1 cellular context compared by ENCODE assay signal in the genomic region with DNA sequence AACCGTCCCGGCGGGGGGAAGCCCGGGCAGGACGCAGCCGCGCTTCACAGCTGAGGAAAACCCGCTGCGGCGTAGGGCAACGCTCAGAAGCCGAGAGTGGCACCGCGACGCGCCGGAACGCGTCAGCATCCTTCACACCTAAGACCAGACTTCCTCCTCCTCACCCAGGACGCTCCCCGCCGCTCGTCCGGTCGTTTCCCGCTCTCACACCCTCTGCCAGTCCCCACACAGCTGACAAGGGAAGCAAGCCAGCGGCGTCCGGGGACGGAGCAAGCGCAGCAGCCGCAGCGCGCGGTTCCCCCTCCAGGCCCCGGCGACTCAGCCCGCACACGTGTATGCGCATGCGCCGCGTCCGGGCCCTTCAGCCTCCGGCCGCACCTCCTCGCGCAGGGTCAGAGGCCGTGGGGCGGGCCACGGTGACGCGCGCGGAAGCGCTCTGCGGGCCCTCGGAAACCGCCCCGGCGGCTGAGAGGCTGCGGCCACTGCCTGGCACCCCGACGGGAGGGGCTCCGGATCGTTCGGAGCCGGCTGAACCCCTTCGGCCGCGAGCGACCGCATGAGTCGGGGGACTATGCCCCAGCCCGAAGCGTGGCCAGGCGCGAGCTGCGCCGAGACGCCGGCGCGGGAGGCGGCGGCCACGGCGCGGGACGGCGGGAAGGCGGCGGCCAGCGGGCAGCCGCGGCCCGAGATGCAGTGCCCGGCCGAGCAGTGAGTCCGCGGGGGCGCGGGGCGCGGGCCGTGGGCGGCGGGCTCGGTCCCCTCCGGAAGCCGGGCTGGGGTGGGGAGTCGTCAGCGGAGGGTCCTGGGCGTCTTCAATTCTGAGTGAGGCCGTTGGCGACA.
TF ChIP-seq lines count a peak whose summit lies in the region.

A gene (plus strand): TSS at position 449 of the 840 bp plus-strand sequence. CDS start 108 bp downstream, at position 557.

TF ChIP-seq in WTC11, 78 proteins besides CTCF, POLR2A, EP300 and RAD21 (continued from another document and continues in another):
- TF ChIP-seq TP53 (CRISPR knock-in tag; IDR thresholded peaks at IDR 0.05) (peak; percentile 84), ZNF423 (CRISPR knock-in tag; IDR thresholded peaks at IDR 0.05) (no peak), SMAD4 (CRISPR knock-in tag; IDR thresholded peaks at IDR 0.05) (no peak), FOXP1 (CRISPR knock-in tag; IDR thresholded peaks at IDR 0.05; ENCODE audit: borderline replicate concordance) (peak; percentile 97), ZNF396 (CRISPR knock-in tag; IDR thresholded peaks at IDR 0.05; ENCODE audit: borderline replicate concordance) (no peak), RELA (CRISPR knock-in tag; IDR thresholded peaks at IDR 0.05; ENCODE audit: borderline replicate concordance) (peak; percentile 97), ETV6 (CRISPR knock-in tag; IDR thresholded peaks at IDR 0.05) (peak; percentile 95), ESRRA (CRISPR knock-in tag; IDR thresholded peaks at IDR 0.05; ENCODE audit: borderline replicate concordance) (peak; percentile 88; the same call in 1 of the 2 replicates), MYBL2 (CRISPR knock-in tag; IDR thresholded peaks at IDR 0.05) (peak; percentile 95), ZNF138 (CRISPR knock-in tag; conservative IDR thresholded peaks at IDR 0.05) (0 out of 2 replicates have a peak, but pooled peaks have one; percentile 21), CBFB (CRISPR knock-in tag; IDR thresholded peaks at IDR 0.05; ENCODE audit: low read depth) (no peak), SMAD3 (CRISPR knock-in tag; IDR thresholded peaks at IDR 0.05; ENCODE audit: borderline replicate concordance) (peak; percentile 97), EMX1 (CRISPR knock-in tag; IDR thresholded peaks at IDR 0.05) (0 out of 2 replicates have a peak, but pooled peaks have one; percentile 32), KAT7 (CRISPR knock-in tag; IDR thresholded peaks at IDR 0.05; ENCODE audit: borderline replicate concordance) (peak; percentile 30), NR3C1 (CRISPR knock-in tag; conservative IDR thresholded peaks at IDR 0.05; ENCODE audit: low read depth) (0 out of 2 replicates have a peak, but pooled peaks have one; percentile 23), CREM (CRISPR knock-in tag; IDR thresholded peaks at IDR 0.05) (peak; percentile 89; the same call in 1 of the 2 replicates), MXD4 (CRISPR knock-in tag; IDR thresholded peaks at IDR 0.05; ENCODE audit: borderline replicate concordance) (no peak), SP1 (CRISPR knock-in tag; conservative IDR thresholded peaks at IDR 0.05) (peak; percentile 78; the same call in 1 of the 2 replicates), JAZF1 (CRISPR knock-in tag; IDR thresholded peaks at IDR 0.05) (no peak)
- TF ChIP-seq, protein P1, sequence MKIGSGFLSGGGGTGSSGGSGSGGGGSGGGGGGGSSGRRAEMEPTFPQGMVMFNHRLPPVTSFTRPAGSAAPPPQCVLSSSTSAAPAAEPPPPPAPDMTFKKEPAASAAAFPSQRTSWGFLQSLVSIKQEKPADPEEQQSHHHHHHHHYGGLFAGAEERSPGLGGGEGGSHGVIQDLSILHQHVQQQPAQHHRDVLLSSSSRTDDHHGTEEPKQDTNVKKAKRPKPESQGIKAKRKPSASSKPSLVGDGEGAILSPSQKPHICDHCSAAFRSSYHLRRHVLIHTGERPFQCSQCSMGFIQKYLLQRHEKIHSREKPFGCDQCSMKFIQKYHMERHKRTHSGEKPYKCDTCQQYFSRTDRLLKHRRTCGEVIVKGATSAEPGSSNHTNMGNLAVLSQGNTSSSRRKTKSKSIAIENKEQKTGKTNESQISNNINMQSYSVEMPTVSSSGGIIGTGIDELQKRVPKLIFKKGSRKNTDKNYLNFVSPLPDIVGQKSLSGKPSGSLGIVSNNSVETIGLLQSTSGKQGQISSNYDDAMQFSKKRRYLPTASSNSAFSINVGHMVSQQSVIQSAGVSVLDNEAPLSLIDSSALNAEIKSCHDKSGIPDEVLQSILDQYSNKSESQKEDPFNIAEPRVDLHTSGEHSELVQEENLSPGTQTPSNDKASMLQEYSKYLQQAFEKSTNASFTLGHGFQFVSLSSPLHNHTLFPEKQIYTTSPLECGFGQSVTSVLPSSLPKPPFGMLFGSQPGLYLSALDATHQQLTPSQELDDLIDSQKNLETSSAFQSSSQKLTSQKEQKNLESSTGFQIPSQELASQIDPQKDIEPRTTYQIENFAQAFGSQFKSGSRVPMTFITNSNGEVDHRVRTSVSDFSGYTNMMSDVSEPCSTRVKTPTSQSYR (CRISPR knock-in tag; IDR thresholded peaks at IDR 0.05), result peak; percentile 93
- TF ChIP-seq, protein P2, sequence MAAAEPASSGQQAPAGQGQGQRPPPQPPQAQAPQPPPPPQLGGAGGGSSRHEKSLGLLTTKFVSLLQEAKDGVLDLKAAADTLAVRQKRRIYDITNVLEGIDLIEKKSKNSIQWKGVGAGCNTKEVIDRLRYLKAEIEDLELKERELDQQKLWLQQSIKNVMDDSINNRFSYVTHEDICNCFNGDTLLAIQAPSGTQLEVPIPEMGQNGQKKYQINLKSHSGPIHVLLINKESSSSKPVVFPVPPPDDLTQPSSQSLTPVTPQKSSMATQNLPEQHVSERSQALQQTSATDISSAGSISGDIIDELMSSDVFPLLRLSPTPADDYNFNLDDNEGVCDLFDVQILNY (CRISPR knock-in tag; IDR thresholded peaks at IDR 0.05), result peak; percentile 92
- TF ChIP-seq, protein P3, sequence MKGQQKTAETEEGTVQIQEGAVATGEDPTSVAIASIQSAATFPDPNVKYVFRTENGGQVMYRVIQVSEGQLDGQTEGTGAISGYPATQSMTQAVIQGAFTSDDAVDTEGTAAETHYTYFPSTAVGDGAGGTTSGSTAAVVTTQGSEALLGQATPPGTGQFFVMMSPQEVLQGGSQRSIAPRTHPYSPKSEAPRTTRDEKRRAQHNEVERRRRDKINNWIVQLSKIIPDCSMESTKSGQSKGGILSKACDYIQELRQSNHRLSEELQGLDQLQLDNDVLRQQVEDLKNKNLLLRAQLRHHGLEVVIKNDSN (CRISPR knock-in tag; IDR thresholded peaks at IDR 0.05), result peak; percentile 58; the same call in 1 of the 2 replicates
- TF ChIP-seq, protein P4, sequence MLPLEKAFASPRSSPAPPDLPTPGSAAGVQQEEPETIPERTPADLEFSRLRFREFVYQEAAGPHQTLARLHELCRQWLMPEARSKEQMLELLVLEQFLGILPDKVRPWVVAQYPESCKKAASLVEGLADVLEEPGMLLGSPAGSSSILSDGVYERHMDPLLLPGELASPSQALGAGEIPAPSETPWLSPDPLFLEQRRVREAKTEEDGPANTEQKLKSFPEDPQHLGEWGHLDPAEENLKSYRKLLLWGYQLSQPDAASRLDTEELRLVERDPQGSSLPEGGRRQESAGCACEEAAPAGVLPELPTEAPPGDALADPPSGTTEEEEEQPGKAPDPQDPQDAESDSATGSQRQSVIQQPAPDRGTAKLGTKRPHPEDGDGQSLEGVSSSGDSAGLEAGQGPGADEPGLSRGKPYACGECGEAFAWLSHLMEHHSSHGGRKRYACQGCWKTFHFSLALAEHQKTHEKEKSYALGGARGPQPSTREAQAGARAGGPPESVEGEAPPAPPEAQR (CRISPR knock-in tag; IDR thresholded peaks at IDR 0.05), result no peak
- TF ChIP-seq, protein P5, sequence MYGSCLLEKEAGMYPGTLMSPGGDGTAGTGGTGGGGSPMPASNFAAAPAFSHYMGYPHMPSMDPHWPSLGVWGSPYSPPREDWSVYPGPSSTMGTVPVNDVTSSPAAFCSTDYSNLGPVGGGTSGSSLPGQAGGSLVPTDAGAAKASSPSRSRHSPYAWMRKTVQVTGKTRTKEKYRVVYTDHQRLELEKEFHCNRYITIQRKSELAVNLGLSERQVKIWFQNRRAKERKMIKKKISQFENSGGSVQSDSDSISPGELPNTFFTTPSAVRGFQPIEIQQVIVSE (CRISPR knock-in tag; IDR thresholded peaks at IDR 0.05; ENCODE audit: borderline replicate concordance), result no peak
- TF ChIP-seq, protein P6, sequence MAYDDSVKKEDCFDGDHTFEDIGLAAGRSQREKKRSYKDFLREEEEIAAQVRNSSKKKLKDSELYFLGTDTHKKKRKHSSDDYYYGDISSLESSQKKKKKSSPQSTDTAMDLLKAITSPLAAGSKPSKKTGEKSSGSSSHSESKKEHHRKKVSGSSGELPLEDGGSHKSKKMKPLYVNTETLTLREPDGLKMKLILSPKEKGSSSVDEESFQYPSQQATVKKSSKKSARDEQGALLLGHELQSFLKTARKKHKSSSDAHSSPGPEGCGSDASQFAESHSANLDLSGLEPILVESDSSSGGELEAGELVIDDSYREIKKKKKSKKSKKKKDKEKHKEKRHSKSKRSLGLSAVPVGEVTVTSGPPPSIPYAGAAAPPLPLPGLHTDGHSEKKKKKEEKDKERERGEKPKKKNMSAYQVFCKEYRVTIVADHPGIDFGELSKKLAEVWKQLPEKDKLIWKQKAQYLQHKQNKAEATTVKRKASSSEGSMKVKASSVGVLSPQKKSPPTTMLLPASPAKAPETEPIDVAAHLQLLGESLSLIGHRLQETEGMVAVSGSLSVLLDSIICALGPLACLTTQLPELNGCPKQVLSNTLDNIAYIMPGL (CRISPR knock-in tag; IDR thresholded peaks at IDR 0.05), result peak; percentile 68; the same call in 1 of the 2 replicates
- TF ChIP-seq, protein P7, sequence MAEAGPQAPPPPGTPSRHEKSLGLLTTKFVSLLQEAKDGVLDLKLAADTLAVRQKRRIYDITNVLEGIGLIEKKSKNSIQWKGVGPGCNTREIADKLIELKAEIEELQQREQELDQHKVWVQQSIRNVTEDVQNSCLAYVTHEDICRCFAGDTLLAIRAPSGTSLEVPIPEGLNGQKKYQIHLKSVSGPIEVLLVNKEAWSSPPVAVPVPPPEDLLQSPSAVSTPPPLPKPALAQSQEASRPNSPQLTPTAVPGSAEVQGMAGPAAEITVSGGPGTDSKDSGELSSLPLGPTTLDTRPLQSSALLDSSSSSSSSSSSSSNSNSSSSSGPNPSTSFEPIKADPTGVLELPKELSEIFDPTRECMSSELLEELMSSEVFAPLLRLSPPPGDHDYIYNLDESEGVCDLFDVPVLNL (CRISPR knock-in tag; IDR thresholded peaks at IDR 0.05; ENCODE audit: borderline replicate concordance, low read depth), result peak; percentile 63; the same call in 1 of the 2 replicates
- TF ChIP-seq, protein P8, sequence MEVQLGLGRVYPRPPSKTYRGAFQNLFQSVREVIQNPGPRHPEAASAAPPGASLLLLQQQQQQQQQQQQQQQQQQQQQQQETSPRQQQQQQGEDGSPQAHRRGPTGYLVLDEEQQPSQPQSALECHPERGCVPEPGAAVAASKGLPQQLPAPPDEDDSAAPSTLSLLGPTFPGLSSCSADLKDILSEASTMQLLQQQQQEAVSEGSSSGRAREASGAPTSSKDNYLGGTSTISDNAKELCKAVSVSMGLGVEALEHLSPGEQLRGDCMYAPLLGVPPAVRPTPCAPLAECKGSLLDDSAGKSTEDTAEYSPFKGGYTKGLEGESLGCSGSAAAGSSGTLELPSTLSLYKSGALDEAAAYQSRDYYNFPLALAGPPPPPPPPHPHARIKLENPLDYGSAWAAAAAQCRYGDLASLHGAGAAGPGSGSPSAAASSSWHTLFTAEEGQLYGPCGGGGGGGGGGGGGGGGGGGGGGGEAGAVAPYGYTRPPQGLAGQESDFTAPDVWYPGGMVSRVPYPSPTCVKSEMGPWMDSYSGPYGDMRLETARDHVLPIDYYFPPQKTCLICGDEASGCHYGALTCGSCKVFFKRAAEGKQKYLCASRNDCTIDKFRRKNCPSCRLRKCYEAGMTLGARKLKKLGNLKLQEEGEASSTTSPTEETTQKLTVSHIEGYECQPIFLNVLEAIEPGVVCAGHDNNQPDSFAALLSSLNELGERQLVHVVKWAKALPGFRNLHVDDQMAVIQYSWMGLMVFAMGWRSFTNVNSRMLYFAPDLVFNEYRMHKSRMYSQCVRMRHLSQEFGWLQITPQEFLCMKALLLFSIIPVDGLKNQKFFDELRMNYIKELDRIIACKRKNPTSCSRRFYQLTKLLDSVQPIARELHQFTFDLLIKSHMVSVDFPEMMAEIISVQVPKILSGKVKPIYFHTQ (CRISPR knock-in tag; IDR thresholded peaks at IDR 0.05), result no peak
- TF ChIP-seq, protein P9, sequence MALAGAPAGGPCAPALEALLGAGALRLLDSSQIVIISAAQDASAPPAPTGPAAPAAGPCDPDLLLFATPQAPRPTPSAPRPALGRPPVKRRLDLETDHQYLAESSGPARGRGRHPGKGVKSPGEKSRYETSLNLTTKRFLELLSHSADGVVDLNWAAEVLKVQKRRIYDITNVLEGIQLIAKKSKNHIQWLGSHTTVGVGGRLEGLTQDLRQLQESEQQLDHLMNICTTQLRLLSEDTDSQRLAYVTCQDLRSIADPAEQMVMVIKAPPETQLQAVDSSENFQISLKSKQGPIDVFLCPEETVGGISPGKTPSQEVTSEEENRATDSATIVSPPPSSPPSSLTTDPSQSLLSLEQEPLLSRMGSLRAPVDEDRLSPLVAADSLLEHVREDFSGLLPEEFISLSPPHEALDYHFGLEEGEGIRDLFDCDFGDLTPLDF (CRISPR knock-in tag; IDR thresholded peaks at IDR 0.05), result peak; percentile 93
- TF ChIP-seq, protein P10, sequence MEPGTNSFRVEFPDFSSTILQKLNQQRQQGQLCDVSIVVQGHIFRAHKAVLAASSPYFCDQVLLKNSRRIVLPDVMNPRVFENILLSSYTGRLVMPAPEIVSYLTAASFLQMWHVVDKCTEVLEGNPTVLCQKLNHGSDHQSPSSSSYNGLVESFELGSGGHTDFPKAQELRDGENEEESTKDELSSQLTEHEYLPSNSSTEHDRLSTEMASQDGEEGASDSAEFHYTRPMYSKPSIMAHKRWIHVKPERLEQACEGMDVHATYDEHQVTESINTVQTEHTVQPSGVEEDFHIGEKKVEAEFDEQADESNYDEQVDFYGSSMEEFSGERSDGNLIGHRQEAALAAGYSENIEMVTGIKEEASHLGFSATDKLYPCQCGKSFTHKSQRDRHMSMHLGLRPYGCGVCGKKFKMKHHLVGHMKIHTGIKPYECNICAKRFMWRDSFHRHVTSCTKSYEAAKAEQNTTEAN (CRISPR knock-in tag; IDR thresholded peaks at IDR 0.05), result peak; percentile 92
- TF ChIP-seq, protein P11, sequence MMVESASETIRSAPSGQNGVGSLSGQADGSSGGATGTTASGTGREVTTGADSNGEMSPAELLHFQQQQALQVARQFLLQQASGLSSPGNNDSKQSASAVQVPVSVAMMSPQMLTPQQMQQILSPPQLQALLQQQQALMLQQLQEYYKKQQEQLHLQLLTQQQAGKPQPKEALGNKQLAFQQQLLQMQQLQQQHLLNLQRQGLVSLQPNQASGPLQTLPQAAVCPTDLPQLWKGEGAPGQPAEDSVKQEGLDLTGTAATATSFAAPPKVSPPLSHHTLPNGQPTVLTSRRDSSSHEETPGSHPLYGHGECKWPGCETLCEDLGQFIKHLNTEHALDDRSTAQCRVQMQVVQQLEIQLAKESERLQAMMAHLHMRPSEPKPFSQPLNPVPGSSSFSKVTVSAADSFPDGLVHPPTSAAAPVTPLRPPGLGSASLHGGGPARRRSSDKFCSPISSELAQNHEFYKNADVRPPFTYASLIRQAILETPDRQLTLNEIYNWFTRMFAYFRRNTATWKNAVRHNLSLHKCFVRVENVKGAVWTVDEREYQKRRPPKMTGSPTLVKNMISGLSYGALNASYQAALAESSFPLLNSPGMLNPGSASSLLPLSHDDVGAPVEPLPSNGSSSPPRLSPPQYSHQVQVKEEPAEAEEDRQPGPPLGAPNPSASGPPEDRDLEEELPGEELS (CRISPR knock-in tag; IDR thresholded peaks at IDR 0.05), result peak; percentile 94
